In the genomic region with DNA sequence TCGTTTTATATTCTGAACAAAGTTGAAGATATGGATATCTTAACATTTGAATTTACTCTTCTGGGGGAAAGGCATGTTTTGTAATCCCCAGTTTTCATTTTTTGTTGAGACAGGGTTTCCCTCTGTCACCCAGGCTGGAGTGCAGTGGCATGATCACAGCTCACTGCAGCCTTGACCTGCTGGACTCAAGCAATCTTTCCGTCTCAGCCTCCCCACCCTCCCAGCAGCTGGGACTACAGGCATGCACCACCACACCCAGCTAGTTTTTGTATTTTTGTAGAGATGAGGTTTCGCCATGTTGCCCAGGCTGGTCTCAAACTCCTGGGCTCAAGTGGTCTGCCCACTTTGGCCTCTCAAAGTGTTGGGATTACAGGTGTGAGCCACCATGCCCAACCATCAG, we compare ENCODE assay signal across 1 cellular context.
TF ChIP-seq lines count a peak whose summit lies in the region.

No MANE protein-coding gene starts in this region.

TF ChIP-seq in HepG2, 621 proteins besides CTCF, POLR2A, EP300 and RAD21 (continues in another document):
- TF ChIP-seq UBTF (CRISPR knock-in tag; IDR thresholded peaks at IDR 0.05), result peak; percentile 35
- TF ChIP-seq, protein P1, sequence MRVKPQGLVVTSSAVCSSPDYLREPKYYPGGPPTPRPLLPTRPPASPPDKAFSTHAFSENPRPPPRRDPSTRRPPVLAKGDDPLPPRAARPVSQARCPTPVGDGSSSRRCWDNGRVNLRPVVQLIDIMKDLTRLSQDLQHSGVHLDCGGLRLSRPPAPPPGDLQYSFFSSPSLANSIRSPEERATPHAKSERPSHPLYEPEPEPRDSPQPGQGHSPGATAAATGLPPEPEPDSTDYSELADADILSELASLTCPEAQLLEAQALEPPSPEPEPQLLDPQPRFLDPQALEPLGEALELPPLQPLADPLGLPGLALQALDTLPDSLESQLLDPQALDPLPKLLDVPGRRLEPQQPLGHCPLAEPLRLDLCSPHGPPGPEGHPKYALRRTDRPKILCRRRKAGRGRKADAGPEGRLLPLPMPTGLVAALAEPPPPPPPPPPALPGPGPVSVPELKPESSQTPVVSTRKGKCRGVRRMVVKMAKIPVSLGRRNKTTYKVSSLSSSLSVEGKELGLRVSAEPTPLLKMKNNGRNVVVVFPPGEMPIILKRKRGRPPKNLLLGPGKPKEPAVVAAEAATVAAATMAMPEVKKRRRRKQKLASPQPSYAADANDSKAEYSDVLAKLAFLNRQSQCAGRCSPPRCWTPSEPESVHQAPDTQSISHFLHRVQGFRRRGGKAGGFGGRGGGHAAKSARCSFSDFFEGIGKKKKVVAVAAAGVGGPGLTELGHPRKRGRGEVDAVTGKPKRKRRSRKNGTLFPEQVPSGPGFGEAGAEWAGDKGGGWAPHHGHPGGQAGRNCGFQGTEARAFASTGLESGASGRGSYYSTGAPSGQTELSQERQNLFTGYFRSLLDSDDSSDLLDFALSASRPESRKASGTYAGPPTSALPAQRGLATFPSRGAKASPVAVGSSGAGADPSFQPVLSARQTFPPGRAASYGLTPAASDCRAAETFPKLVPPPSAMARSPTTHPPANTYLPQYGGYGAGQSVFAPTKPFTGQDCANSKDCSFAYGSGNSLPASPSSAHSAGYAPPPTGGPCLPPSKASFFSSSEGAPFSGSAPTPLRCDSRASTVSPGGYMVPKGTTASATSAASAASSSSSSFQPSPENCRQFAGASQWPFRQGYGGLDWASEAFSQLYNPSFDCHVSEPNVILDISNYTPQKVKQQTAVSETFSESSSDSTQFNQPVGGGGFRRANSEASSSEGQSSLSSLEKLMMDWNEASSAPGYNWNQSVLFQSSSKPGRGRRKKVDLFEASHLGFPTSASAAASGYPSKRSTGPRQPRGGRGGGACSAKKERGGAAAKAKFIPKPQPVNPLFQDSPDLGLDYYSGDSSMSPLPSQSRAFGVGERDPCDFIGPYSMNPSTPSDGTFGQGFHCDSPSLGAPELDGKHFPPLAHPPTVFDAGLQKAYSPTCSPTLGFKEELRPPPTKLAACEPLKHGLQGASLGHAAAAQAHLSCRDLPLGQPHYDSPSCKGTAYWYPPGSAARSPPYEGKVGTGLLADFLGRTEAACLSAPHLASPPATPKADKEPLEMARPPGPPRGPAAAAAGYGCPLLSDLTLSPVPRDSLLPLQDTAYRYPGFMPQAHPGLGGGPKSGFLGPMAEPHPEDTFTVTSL (CRISPR knock-in tag; IDR thresholded peaks at IDR 0.05; ENCODE audit: borderline replicate concordance), result peak; percentile 58; the same call in 1 of the 2 replicates
- TF ChIP-seq SOX5 (CRISPR knock-in tag; IDR thresholded peaks at IDR 0.05; ENCODE audit: borderline replicate concordance), result peak; percentile 35; the same call in 1 of the 2 replicates
- 0 out of 2 replicates have a peak, but pooled peaks have one; percentile 24 for TF ChIP-seq ZBTB7B (CRISPR knock-in tag; IDR thresholded peaks at IDR 0.05)
- peak; percentile 19; the same call in 1 of the 2 replicates for TF ChIP-seq GMEB1 (CRISPR knock-in tag; IDR thresholded peaks at IDR 0.05; ENCODE audit: borderline replicate concordance)
- 0 out of 2 replicates have a peak, but pooled peaks have one; percentile 23 for TF ChIP-seq IRF2 (CRISPR knock-in tag; IDR thresholded peaks at IDR 0.05)
- TF ChIP-seq ZNF414 (CRISPR knock-in tag; IDR thresholded peaks at IDR 0.05), result peak; percentile 31; the same call in 1 of the 2 replicates
- 0 out of 2 replicates have a peak, but pooled peaks have one; percentile 7 for TF ChIP-seq NKX3-1 (CRISPR knock-in tag; IDR thresholded peaks at IDR 0.05)
- TF ChIP-seq FOSL2 (CRISPR knock-in tag; IDR thresholded peaks at IDR 0.05), result 0 out of 2 replicates have a peak, but pooled peaks have one; percentile 18
- TF ChIP-seq, protein P2, sequence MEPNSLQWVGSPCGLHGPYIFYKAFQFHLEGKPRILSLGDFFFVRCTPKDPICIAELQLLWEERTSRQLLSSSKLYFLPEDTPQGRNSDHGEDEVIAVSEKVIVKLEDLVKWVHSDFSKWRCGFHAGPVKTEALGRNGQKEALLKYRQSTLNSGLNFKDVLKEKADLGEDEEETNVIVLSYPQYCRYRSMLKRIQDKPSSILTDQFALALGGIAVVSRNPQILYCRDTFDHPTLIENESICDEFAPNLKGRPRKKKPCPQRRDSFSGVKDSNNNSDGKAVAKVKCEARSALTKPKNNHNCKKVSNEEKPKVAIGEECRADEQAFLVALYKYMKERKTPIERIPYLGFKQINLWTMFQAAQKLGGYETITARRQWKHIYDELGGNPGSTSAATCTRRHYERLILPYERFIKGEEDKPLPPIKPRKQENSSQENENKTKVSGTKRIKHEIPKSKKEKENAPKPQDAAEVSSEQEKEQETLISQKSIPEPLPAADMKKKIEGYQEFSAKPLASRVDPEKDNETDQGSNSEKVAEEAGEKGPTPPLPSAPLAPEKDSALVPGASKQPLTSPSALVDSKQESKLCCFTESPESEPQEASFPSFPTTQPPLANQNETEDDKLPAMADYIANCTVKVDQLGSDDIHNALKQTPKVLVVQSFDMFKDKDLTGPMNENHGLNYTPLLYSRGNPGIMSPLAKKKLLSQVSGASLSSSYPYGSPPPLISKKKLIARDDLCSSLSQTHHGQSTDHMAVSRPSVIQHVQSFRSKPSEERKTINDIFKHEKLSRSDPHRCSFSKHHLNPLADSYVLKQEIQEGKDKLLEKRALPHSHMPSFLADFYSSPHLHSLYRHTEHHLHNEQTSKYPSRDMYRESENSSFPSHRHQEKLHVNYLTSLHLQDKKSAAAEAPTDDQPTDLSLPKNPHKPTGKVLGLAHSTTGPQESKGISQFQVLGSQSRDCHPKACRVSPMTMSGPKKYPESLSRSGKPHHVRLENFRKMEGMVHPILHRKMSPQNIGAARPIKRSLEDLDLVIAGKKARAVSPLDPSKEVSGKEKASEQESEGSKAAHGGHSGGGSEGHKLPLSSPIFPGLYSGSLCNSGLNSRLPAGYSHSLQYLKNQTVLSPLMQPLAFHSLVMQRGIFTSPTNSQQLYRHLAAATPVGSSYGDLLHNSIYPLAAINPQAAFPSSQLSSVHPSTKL (CRISPR knock-in tag; IDR thresholded peaks at IDR 0.05), result peak; percentile 79
- peak; percentile 52; the same call in 1 of the 2 replicates for TF ChIP-seq SIN3A (IDR thresholded peaks at IDR 0.05; ENCODE audit: borderline replicate concordance, low read depth, low read length)
- peak; percentile 72 for TF ChIP-seq DMAP1 (CRISPR knock-in tag; IDR thresholded peaks at IDR 0.05)
- TF ChIP-seq GABPB1 (CRISPR knock-in tag; IDR thresholded peaks at IDR 0.05), result peak; percentile 42; the same call in 1 of the 2 replicates
- peak; percentile 70 for TF ChIP-seq PAXIP1 (CRISPR knock-in tag; conservative IDR thresholded peaks at IDR 0.05)
- peak; percentile 61; the same call in 1 of the 2 replicates for TF ChIP-seq KLF12 (CRISPR knock-in tag; IDR thresholded peaks at IDR 0.05; ENCODE audit: borderline replicate concordance)
- peak; percentile 47; the same call in 1 of the 2 replicates for TF ChIP-seq HIVEP1 (CRISPR knock-in tag; IDR thresholded peaks at IDR 0.05)
- peak; percentile 65 for TF ChIP-seq GATAD2A (CRISPR knock-in tag; IDR thresholded peaks at IDR 0.05)
- peak; percentile 95 for TF ChIP-seq SALL1 (CRISPR knock-in tag; IDR thresholded peaks at IDR 0.05)
- TF ChIP-seq HBP1 (CRISPR knock-in tag; IDR thresholded peaks at IDR 0.05; ENCODE audit: low read depth), result 0 out of 2 replicates have a peak, but pooled peaks have one; percentile 27
- TF ChIP-seq, protein P3, sequence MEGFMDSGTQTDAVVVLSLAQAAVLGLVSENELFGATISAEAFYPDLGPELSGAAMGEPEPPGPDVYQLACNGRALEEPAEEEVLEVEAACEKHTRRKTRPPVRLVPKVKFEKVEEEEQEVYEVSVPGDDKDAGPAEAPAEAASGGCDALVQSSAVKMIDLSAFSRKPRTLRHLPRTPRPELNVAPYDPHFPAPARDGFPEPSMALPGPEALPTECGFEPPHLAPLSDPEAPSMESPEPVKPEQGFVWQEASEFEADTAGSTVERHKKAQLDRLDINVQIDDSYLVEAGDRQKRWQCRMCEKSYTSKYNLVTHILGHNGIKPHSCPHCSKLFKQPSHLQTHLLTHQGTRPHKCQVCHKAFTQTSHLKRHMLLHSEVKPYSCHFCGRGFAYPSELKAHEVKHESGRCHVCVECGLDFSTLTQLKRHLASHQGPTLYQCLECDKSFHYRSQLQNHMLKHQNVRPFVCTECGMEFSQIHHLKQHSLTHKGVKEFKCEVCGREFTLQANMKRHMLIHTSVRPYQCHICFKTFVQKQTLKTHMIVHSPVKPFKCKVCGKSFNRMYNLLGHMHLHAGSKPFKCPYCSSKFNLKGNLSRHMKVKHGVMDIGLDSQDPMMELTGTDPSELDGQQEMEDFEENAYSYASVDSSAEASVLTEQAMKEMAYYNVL (CRISPR knock-in tag; IDR thresholded peaks at IDR 0.05; ENCODE audit: borderline replicate concordance), result peak; percentile 29; the same call in 1 of the 2 replicates
- TF ChIP-seq, protein P4, sequence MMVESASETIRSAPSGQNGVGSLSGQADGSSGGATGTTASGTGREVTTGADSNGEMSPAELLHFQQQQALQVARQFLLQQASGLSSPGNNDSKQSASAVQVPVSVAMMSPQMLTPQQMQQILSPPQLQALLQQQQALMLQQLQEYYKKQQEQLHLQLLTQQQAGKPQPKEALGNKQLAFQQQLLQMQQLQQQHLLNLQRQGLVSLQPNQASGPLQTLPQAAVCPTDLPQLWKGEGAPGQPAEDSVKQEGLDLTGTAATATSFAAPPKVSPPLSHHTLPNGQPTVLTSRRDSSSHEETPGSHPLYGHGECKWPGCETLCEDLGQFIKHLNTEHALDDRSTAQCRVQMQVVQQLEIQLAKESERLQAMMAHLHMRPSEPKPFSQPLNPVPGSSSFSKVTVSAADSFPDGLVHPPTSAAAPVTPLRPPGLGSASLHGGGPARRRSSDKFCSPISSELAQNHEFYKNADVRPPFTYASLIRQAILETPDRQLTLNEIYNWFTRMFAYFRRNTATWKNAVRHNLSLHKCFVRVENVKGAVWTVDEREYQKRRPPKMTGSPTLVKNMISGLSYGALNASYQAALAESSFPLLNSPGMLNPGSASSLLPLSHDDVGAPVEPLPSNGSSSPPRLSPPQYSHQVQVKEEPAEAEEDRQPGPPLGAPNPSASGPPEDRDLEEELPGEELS (CRISPR knock-in tag; IDR thresholded peaks at IDR 0.05), result peak; percentile 65; the same call in 1 of the 2 replicates
- 0 out of 2 replicates have a peak, but pooled peaks have one; percentile 20 for TF ChIP-seq DPF2 (CRISPR knock-in tag; IDR thresholded peaks at IDR 0.05; ENCODE audit: borderline replicate concordance, low read depth)
- TF ChIP-seq TEAD3 (CRISPR knock-in tag; optimal IDR thresholded peaks at IDR 0.05; ENCODE audit: borderline replicate concordance), result peak; percentile 76
